Comparison of ENCODE assay signal across 19 cellular contexts in the genomic region with DNA sequence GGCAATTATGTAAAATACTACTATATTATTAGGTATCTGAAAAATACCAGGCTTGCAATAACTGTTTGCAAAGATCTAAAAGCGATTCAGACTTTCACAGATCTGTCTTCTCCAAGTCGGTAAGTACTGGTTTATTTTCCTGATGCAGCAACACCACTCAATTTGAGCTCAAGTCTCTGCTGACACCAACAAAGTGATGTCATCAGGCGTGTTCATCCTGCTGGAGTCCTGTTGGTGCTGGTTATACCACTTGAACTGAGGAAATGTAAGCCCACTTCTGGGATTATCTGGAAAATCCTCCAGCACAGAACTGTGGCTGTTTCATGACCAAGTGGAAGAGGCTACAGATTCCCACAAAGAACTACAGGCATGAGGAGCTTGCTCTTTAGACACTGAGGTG.
"Had no signal": no experiment of that assay in that cellular context is flagged by ENCODE, and none has a peak within 500 bp of the region (broad histone marks: within the 10 kb centered on the region; RNA-seq: fewer than 3 reads in every experiment).

No MANE protein-coding gene starts in this region.

- H3K27ac Mint-ChIP-seq: activated T-cell treated with anti-CD3 and anti-CD28 coated beads, Interleukin-2, amount 50 U/mL, for 72 hours; progenitor cell of endocrine pancreas had no signal

- H3K4me3 Mint-ChIP-seq: activated T-cell treated with anti-CD3 and anti-CD28 coated beads, Interleukin-2, amount 50 U/mL, for 72 hours; neural progenitor cell had no signal

- H3K27me3 ChIP-seq: ascending aorta, esophagus muscularis mucosa, gastroesophageal sphincter, neural progenitor cell, tibial nerve, uterus had no signal

- H3K9ac ChIP-seq: neural progenitor cell had no signal

- H3K9me3 ChIP-seq: ascending aorta, esophagus muscularis mucosa, gastroesophageal sphincter, heart right ventricle, tibial nerve, uterus had no signal

- H3K36me3 ChIP-seq: ascending aorta, esophagus muscularis mucosa, gastroesophageal sphincter, heart right ventricle, neural progenitor cell, tibial nerve, uterus had no signal

- H3K4me2 ChIP-seq: neural progenitor cell had no signal

- H3K27ac ChIP-seq: ascending aorta, esophagus muscularis mucosa, gastroesophageal sphincter, heart right ventricle, neural progenitor cell, tibial nerve, uterus, VCaP had no signal

- H2AFZ ChIP-seq: neural progenitor cell had no signal

- H3K9me3 Mint-ChIP-seq: activated T-cell treated with anti-CD3 and anti-CD28 coated beads, Interleukin-2, amount 50 U/mL, for 72 hours; neural progenitor cell had no signal

- H3K36me3 Mint-ChIP-seq: neural progenitor cell had no signal

- ATAC-seq: activated T-cell treated with anti-CD3 and anti-CD28 coated beads, Interleukin-2, amount 50 U/mL, for 72 hours; gastroesophageal sphincter; heart right ventricle; left ventricle myocardium superior; stimulated activated naive CD8-positive, alpha-beta T cell treated with anti-CD3 and anti-CD28 coated beads, Interleukin-15, Interleukin-2, amounts not matched to agents 100 U/mL and 50 U/mL, for 24 hours had no signal

- H3K27me3 Mint-ChIP-seq: progenitor cell of endocrine pancreas had no signal

- H3K4me1 ChIP-seq: ascending aorta, heart right ventricle, uterus had no signal

- DNase-seq: activated CD4-positive, alpha-beta T cell treated with anti-CD3 and anti-CD28 coated beads for 1 hour; activated CD4-positive, alpha-beta T cell treated with anti-CD3 and anti-CD28 coated beads, Interleukin-2, amount 50 U/mL, for 4 hours; activated effector memory CD4-positive, alpha-beta T cell treated with anti-CD3 and anti-CD28 coated beads, Interleukin-2, amount 50 U/mL, for 16 hours; activated naive CD4-positive, alpha-beta T cell treated with anti-CD3 and anti-CD28 coated beads, Interleukin-2, amount 50 U/mL, for 16 hours; activated T-cell treated with anti-CD3 and anti-CD28 coated beads, Interleukin-2, amount 50 U/mL, for 72 hours; cerebellar nuclear complex; cortex of kidney; heart right ventricle; left ventricle myocardium superior; stimulated activated naive CD8-positive, alpha-beta T cell treated with anti-CD3 and anti-CD28 coated beads, Interleukin-15, Interleukin-2, amounts not matched to agents 100 U/mL and 50 U/mL, for 24 hours; substantia nigra; uterus had no signal

- H3K4me3 ChIP-seq: ascending aorta, esophagus muscularis mucosa, gastroesophageal sphincter, heart right ventricle, neural progenitor cell, tibial nerve, uterus had no signal
